ENCODE assay signal across 8 cellular contexts in the genomic region with DNA sequence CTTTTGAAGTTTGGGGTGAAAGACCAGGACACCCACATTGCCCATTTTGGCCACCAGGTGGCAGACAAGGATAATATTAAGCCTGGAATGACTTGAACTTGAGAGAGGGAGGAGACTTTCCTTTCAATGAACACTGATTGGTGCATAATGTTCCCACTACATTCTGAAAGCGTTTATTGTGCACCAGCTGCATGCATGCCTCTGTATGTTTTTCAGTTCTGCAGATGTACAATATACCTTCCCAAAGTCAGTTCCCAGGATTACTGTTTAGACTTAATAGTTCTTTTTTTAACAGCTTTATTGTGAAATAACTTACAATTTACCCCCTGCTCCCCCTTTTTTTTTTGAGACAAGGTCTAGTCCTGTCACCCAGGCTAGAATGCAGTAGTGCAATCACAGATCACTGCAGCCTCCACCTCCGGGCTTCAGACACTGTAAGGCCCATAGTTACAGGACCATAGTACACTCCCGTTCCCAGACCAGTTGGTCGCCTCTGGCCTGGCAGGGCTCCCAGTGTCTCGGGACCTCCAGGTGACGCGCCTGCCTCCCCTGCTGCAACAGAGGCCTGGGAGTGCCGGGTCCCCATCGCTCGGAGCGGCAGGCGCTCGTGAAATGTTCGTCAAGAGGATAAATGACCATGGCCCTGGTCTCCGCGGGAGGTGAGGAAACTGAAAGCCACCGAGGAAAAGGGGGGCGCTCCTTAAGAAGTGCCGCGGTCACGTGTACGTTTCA. TPM values are rescaled to one million over a fixed set of nuclear protein-coding genes. Genes with fewer than 3 reads are reported as not detected.
DNase-seq lines count a peak whose midpoint lies in the region; ATAC-seq and TF ChIP-seq lines count a peak whose summit lies in the region.

No MANE protein-coding gene starts in this region.

- CTCF ChIA-PET in HCT116 (lab: Charles Lee): interaction anchor here (0.7 to 1.0 kb wide), 2 partner anchors 223 to 251 kb away, joined by 3 to 4 read pairs; a partner anchor contains a TSS

- no peak overlapping the region for H3K9ac ChIP-seq in HCT116 (ENCODE audit: low read length)

- H3K27ac ChIP-seq in HCT116 (ENCODE audit: low read depth, low read length): no peak overlapping the region

- POLR2A ChIA-PET in HCT116 (lab: Charles Lee): no interaction called here

- H3K4me1 ChIP-seq in HCT116 (ENCODE audit: control insufficient read depth in 1 of 2, insufficient read depth in 2 of 2, low read length in 2 of 2): peaks cover 0 to 9% of the 10 kb centered on the region in 2 experiments; a peak in 2 of 4 replicates

- intact Hi-C loops in HCT116 (cut with micrococcal nuclease): no loop called here
- intact Hi-C loops in sciatic nerve (cut with DNase I): no loop called here

- H2AFZ ChIP-seq in HCT116 (ENCODE audit: low read depth, low read length, poor library complexity, severe bottlenecking): peak overlapping the region; percentile 84

- H3K4me3 ChIP-seq in HCT116 (replicated peaks in 1 of 2; ENCODE audit: low read depth in 1 of 2, low read length in 2 of 2) (no peak overlapping the region; a peak in 1 of 4 replicates), astrocyte of the cerebellum (ENCODE audit: low read depth, low read length) (peak overlapping the region; percentile 45)

- RAD21 ChIA-PET in HCT116 (lab: Charles Lee; ENCODE audit: low non-redundant PET in 1 of 2, low total read pairs in 2 of 2, uncharacterized antibody in 2 of 2, unreplicated experiment in 2 of 2): no interaction called here

- no peaks in the 10 kb centered on the region for H3K79me2 ChIP-seq in HCT116 (ENCODE audit: insufficient read depth, low read length)

- BruUV-seq in HCT116 (replicated peaks; lab: Mats Ljungman, UMichigan): no TSS peak

- H3K27me3 ChIP-seq in HCT116 (ENCODE audit: insufficient read depth, low read length): no peaks in the 10 kb centered on the region

- TF ChIP-seq POLR2A in HCT116 (IDR thresholded peaks at IDR 0.05; ENCODE audit: borderline replicate concordance, extremely low read depth, insufficient read depth, insufficient read length): no peak

- peak overlapping the region; percentile 42 for H3K4me2 ChIP-seq in HCT116 (ENCODE audit: low read length)

- in situ Hi-C loops in astrocyte of the cerebellum (cut with HindIII; ENCODE audit: low sequenced_read_pairs): no loop called here

- H3K36me3 ChIP-seq in HCT116 (ENCODE audit: control insufficient read depth in 1 of 2, insufficient read depth in 2 of 2, low read length in 2 of 2): no peaks in the 10 kb centered on the region; a peak in 1 of 4 replicates

- peak; percentile 86 for TF ChIP-seq RAD21 in HCT116 (IDR thresholded peaks at IDR 0.05; ENCODE audit: low read depth)

- DNase-seq in ELF-1 (ENCODE audit: low read depth, low spot score) (peak; percentile 78), HCT116 (ENCODE audit: low read depth, low spot score) (peak; percentile 81), NCI-H146 (lab: John Stamatoyannopoulos, UW) (peak; percentile 57), T-helper 9 cell (peak; percentile 83), astrocyte of the cerebellum (ENCODE audit: low read depth) (peak; percentile 64), hippocampal formation (lab: John Stamatoyannopoulos, UW) (peak; percentile 66 to 89), sciatic nerve (ENCODE audit: low spot score) (peak; percentile 89)

- ATAC-seq in HCT116 (peak; percentile 91), sciatic nerve (peak; percentile 81), GM21360 (IDR thresholded peaks at IDR 0.05; ENCODE audit: unreplicated experiment) (no peak)

- no peaks in the 10 kb centered on the region for H3K9me2 ChIP-seq in HCT116 (ENCODE audit: insufficient read depth)

- H3K9me3 ChIP-seq in HCT116 (ENCODE audit: control insufficient read depth in 1 of 2, insufficient read depth in 1 of 2, low read depth in 1 of 2, low read length in 2 of 2): peaks cover 0 to 6% of the 10 kb centered on the region in 2 experiments; a peak in 1 of 4 replicates

- no peaks in the 10 kb centered on the region for H4K20me1 ChIP-seq in HCT116 (ENCODE audit: insufficient read depth)

- TF ChIP-seq CTCF in HCT116 (IDR thresholded peaks at IDR 0.05 in 2 of 3, conservative IDR thresholded peaks at IDR 0.05 in 1 of 3; ENCODE audit: borderline replicate concordance in 1 of 3, insufficient read depth in 1 of 3, low read depth in 2 of 3, low read length in 2 of 3) (peak; percentile 85 to 92 (median 85)), astrocyte of the cerebellum (IDR thresholded peaks at IDR 0.05; ENCODE audit: low read depth, low read length, missing control alignments) (peak; percentile 89)

TF ChIP-seq in HCT116, 20 proteins besides CTCF, POLR2A, EP300 and RAD21:
- TF ChIP-seq TCF7L2 (IDR thresholded peaks at IDR 0.05; ENCODE audit: borderline replicate concordance, extremely low read depth, insufficient read depth, insufficient read length) (peak; percentile 57), ELF1 (IDR thresholded peaks at IDR 0.05; ENCODE audit: borderline replicate concordance, low read depth) (no peak)

RNA-seq across cellular contexts. Expression of a gene that starts 12.2 kb away (rescaled TPM):
- 35.4 TPM for total RNA-seq in HCT116 (2021; ENCODE audit: unreplicated experiment)
- 17.9 and 19.7 TPM in 2 replicates for polyA plus RNA-seq in HCT116 (2012)
- total RNA-seq in sciatic nerve: 27.8 TPM

RNA-seq across cellular contexts. Expression of a gene that starts 13.3 kb away (rescaled TPM):
- total RNA-seq in HCT116 (2021; ENCODE audit: unreplicated experiment): 113 TPM
- polyA plus RNA-seq in HCT116 (2012): 330 and 345 TPM in 2 replicates
- 69.7 TPM for total RNA-seq in sciatic nerve

RNA-seq across cellular contexts. Expression of a gene that starts 13.6 kb away (rescaled TPM):
- total RNA-seq in HCT116 (2021; ENCODE audit: unreplicated experiment) (10.8 TPM), sciatic nerve (0.71 TPM)
- polyA plus RNA-seq in HCT116 (2012): 4.9 and 5.8 TPM in 2 replicates

RNA-seq across cellular contexts. Expression of a gene that starts 22.1 kb away (rescaled TPM):
- total RNA-seq in HCT116 (2021; ENCODE audit: unreplicated experiment) (2.2 TPM), sciatic nerve (6.2 TPM)
- polyA plus RNA-seq in HCT116 (2012): 2.1 and 2.4 TPM in 2 replicates

RNA-seq across cellular contexts. Expression of a gene that starts 28.8 kb away (rescaled TPM):
- total RNA-seq in HCT116 (2021; ENCODE audit: unreplicated experiment) (not detected), sciatic nerve (not detected)
- polyA plus RNA-seq in HCT116 (2012): not detected in 2 replicates
